In the genomic region with DNA sequence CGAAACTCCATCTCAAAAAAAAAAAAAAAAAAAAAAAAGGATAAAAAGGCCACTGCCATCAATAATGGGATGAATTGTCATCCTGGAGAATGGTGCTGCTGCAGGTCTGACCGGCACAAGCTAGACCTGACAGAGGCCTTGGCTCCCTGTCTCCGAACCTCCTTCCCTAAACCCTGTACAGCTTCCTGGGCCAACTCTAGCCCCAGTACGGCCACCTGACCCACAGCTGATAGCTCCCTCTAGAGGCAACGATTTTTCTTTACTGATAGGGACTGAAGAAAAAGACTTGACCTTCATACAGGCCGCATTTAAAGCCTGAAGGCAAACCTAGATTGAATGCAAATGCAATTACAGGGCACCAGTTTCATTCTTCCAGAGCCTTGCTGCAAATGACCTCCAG, we compare ENCODE assay signal across 8 cellular contexts.
DNase-seq lines count a peak whose midpoint lies in the region; ATAC-seq lines count a peak whose summit lies in the region.

No MANE protein-coding gene starts in this region.

- DNase-seq in COR-L47 (lab: John Stamatoyannopoulos, UW) (peak; percentile 6), KBM-7 (peak; percentile 57), amniotic epithelial cell (ENCODE audit: low read depth) (peak; percentile 49), iris pigment epithelial cell (ENCODE audit: low read depth) (peak; percentile 47)
- DNase-seq in activated CD8-positive, alpha-beta memory T cell treated with anti-CD3 and anti-CD28 coated beads, Interleukin-2, amount 50 U/mL, for 48 hours, result no peak
- DNase-seq in activated effector memory CD4-positive, alpha-beta T cell treated with Interleukin-2 at 50 U/mL for 16 hours, result no peak

- in situ Hi-C loops in KBM-7 (cut with MboI; ENCODE audit: low pct_unique_long_range_greater_than_20kb, low sequenced_read_pairs), result no loop called here

- ATAC-seq in GM21717 (IDR thresholded peaks at IDR 0.05; ENCODE audit: unreplicated experiment), result no peak
- ATAC-seq in HG02852 (IDR thresholded peaks at IDR 0.05; ENCODE audit: unreplicated experiment), result no peak

Comparison
In these comparisons a context has a peak if more than half of its experiments do, and no peak if none do; other contexts are left out.
1. DNase-seq: peak in COR-L47 (single experiment), KBM-7 (single experiment), amniotic epithelial cell (single experiment) and iris pigment epithelial cell (single experiment); none in activated CD8-positive, alpha-beta memory T cell treated with anti-CD3 and anti-CD28 coated beads, Interleukin-2, amount 50 U/mL, for 48 hours (single experiment) and activated effector memory CD4-positive, alpha-beta T cell treated with Interleukin-2 at 50 U/mL for 16 hours (single experiment).